16 cellular contexts compared by ENCODE assay signal in the genomic region with DNA sequence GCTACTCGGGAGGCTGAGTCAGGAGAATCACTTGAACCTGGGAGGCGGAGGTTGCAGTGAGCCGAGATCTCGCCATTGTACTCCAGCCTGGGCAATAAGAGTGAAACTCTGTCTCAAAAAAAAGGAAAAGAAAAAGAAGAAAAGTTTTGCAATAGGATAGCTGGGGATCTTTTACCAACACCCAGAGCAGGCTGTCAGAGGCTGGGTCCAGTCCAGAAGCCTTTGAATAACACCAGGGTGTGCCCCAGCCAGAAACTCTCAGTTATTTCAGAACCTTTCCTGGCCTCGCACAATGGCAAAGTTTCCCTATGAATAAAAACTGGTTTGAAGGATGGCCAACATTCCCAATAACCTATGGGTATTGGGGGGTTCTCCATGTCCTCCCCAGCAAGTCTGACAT. TPM values are rescaled to one million over a fixed set of nuclear protein-coding genes. Genes with fewer than 3 reads are reported as not detected.
"Had no signal": no experiment of that assay in that cellular context is flagged by ENCODE, and none has a peak within 500 bp of the region (broad histone marks: within the 10 kb centered on the region; RNA-seq: fewer than 3 reads in every experiment).

No MANE protein-coding gene starts in this region.

RNA-seq across cellular contexts. Expression of gene SLC25A52, which starts 17.1 kb away (rescaled TPM):
- total RNA-seq: activated B cell treated with CpG ODN at 0.5 μM for 24 hours; activated CD4-positive, alpha-beta T cell treated with anti-CD3 and anti-CD28 coated beads, Interleukin-2, amount 10 ng/mL, durations not matched to agents 24 days and 14 days; activated CD8-positive, alpha-beta memory T cell treated with anti-CD3 and anti-CD28 coated beads for 36 hours; activated CD8-positive, alpha-beta T cell treated with anti-CD3 and anti-CD28 coated beads for 36 hours; activated naive CD4-positive, alpha-beta T cell treated with anti-CD3 and anti-CD28 coated beads for 36 hours; activated naive CD4-positive, alpha-beta T cell treated with anti-CD3 and anti-CD28 coated beads, Interleukin-2, amount 50 U/mL, for 72 hours; activated naive CD8-positive, alpha-beta T cell treated with anti-CD3 and anti-CD28 coated beads for 36 hours; activated T-cell treated with anti-CD3 and anti-CD28 coated beads, Interleukin-2, amount 50 U/mL, for 4 hours; activated T-cell treated with anti-CD3 and anti-CD28 coated beads, Interleukin-2, amount 50 U/mL, for 72 hours; activated T-helper 1 cell treated with anti-CD3 and anti-CD28 coated beads, Interleukin-12 subunit alpha, Interleukin-12 subunit beta, Interleukin-2, Interleukin-4 antibody, amounts not matched to agents 30 ng/mL and 10 ng/mL and 1 ng/mL, durations not matched to agents 14 hours and 24 hours and 36 hours; activated T-helper 17 cell treated with anti-CD3 and anti-CD28 coated beads, Interleukin-2, amount 50 U/mL, for 72 hours; ascending aorta; cardiac muscle cell; T-cell; T-helper 1 cell treated with Interleukin-12 subunit alpha and Interleukin-12 subunit beta and Interleukin-4 antibody, amounts not matched to agents 30 ng/mL and 1 ng/mL, for 36 hours; T-helper 17 cell had no signal
- polyA plus RNA-seq: cardiac muscle cell had no signal
